In genomic region chr17:46385491-46385890, GRCh38 we compare ENCODE assay signal across 7 cellular contexts. TPM values are rescaled to one million over a fixed set of nuclear protein-coding genes. Genes with fewer than 3 reads are reported as not detected.
DNase-seq lines count a peak whose midpoint lies in the region; ATAC-seq, FAIRE-seq and TF ChIP-seq lines count a peak whose summit lies in the region.
"Not testable (repeated sequence)": the region's sequence is repeated elsewhere in the genome, so short reads cannot be mapped to it uniquely, and the experiment has no call there.

No MANE protein-coding gene starts in this region.

- TF ChIP-seq POLR2A in GM12892 (IDR thresholded peaks at IDR 0.05; ENCODE audit: low read depth, low read length): not testable (repeated sequence)

- H3K27ac Mint-ChIP-seq in activated naive CD4-positive, alpha-beta T cell treated with anti-CD3 and anti-CD28 coated beads, Interleukin-2, amount 50 U/mL, for 72 hours; stimulated activated memory B cell treated with anti-CD40 and anti-IgM and Interleukin-4, amounts not matched to agents 10 μg/mL and 1 μg/mL and 100 μg/mL, for 72 hours: not testable (repeated sequence)

- ATAC-seq in GM19452 (IDR thresholded peaks at IDR 0.05; ENCODE audit: unreplicated experiment) (peak; percentile 64), HG02938 (IDR thresholded peaks at IDR 0.05; ENCODE audit: unreplicated experiment) (peak; percentile 67), HG03442 (IDR thresholded peaks at IDR 0.05; ENCODE audit: unreplicated experiment) (peak; percentile 83)
- ATAC-seq in activated CD4-positive, CD25-positive, alpha-beta regulatory T cell treated with anti-CD3 and anti-CD28 coated beads, Interleukin-2, amount 50 U/mL, for 24 hours: peak; percentile 35 to 55
- peak; percentile 40 to 64 for ATAC-seq in activated naive CD4-positive, alpha-beta T cell treated with anti-CD3 and anti-CD28 coated beads, Interleukin-2, amount 50 U/mL, for 72 hours
- peak; percentile 72 for ATAC-seq in stimulated activated memory B cell treated with anti-CD40 and anti-IgM and Interleukin-4, amounts not matched to agents 10 μg/mL and 1 μg/mL and 100 μg/mL, for 72 hours

- not testable (repeated sequence) for DNase-seq in GM12892 (ENCODE audit: insufficient read length); activated naive CD4-positive, alpha-beta T cell treated with anti-CD3 and anti-CD28 coated beads, Interleukin-2, amount 50 U/mL, for 72 hours (ENCODE audit: low spot score in 2 of 2)

- peak; percentile 94 for FAIRE-seq in GM12892 (lab: Jason Lieb, UNC)

- H3K36me3 Mint-ChIP-seq in activated naive CD4-positive, alpha-beta T cell treated with anti-CD3 and anti-CD28 coated beads, Interleukin-2, amount 50 U/mL, for 72 hours; stimulated activated memory B cell treated with anti-CD40 and anti-IgM and Interleukin-4, amounts not matched to agents 10 μg/mL and 1 μg/mL and 100 μg/mL, for 72 hours: not testable (repeated sequence)

- not testable (repeated sequence) for H3K9me3 Mint-ChIP-seq in activated naive CD4-positive, alpha-beta T cell treated with anti-CD3 and anti-CD28 coated beads, Interleukin-2, amount 50 U/mL, for 72 hours; stimulated activated memory B cell treated with anti-CD40 and anti-IgM and Interleukin-4, amounts not matched to agents 10 μg/mL and 1 μg/mL and 100 μg/mL, for 72 hours

- H3K4me1 Mint-ChIP-seq in stimulated activated memory B cell treated with anti-CD40 and anti-IgM and Interleukin-4, amounts not matched to agents 10 μg/mL and 1 μg/mL and 100 μg/mL, for 72 hours: not testable (repeated sequence)

- not testable (repeated sequence) for H3K4me3 Mint-ChIP-seq in stimulated activated memory B cell treated with anti-CD40 and anti-IgM and Interleukin-4, amounts not matched to agents 10 μg/mL and 1 μg/mL and 100 μg/mL, for 72 hours

- not testable (repeated sequence) for H3K27me3 Mint-ChIP-seq in stimulated activated memory B cell treated with anti-CD40 and anti-IgM and Interleukin-4, amounts not matched to agents 10 μg/mL and 1 μg/mL and 100 μg/mL, for 72 hours

RNA-seq across cellular contexts. Expression of gene ARL17B, which starts 23.9 kb away (rescaled TPM):
- 23.1 TPM for polyA plus RNA-seq in GM12892 (2012; ENCODE audit: missing spikeins)
- 10 to 100 TPM; 15.9 to 21.0 TPM for total RNA-seq in activated naive CD4-positive, alpha-beta T cell treated with anti-CD3 and anti-CD28 coated beads, Interleukin-2, amount 50 U/mL, for 72 hours
